1 cellular context compared by ENCODE assay signal in the genomic region with DNA sequence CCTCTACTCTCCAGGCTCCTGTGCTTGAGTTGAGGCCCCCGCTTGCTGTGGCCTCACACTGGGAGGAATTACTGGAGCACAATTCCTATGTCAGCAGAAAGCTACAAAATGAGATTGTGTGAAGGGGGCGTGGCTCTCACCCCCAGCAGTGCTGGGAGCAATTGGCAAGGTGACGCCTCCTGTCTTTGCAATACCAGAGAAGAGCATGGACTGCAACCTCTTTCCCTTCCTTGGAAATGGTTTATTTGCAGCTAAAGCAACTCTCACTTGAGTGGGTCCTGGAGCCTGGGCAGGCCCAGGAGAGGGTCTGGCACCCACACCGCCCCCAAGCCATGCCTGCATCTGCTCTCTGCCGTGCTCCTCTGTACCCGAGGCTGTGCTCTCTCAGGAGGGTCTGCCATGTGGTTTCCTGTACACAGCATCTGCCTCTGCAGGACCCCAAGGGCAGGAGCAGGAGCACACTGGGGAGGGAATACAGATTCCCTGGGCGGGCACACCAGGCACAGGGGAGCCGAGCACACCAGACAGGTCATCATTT.
TF ChIP-seq lines count a peak whose summit lies in the region.

No MANE protein-coding gene starts in this region.

TF ChIP-seq in HEK293, 187 proteins besides CTCF, POLR2A, EP300 and RAD21:
- no peak for TF ChIP-seq YY1 (tag by site-specific recombination; IDR thresholded peaks at IDR 0.05)
- TF ChIP-seq KLF9 (tag by site-specific recombination; IDR thresholded peaks at IDR 0.05; ENCODE audit: low read depth): peak; percentile 79
- peak; percentile 81 for TF ChIP-seq GLIS1 (tag by site-specific recombination; IDR thresholded peaks at IDR 0.05)
- peak; percentile 81 for TF ChIP-seq ZIC2 (tag by site-specific recombination; IDR thresholded peaks at IDR 0.05)
TF ChIP-seq in HEK293: peak in this region for 3.
